ENCODE assay signal across 28 cellular contexts in the genomic region with DNA sequence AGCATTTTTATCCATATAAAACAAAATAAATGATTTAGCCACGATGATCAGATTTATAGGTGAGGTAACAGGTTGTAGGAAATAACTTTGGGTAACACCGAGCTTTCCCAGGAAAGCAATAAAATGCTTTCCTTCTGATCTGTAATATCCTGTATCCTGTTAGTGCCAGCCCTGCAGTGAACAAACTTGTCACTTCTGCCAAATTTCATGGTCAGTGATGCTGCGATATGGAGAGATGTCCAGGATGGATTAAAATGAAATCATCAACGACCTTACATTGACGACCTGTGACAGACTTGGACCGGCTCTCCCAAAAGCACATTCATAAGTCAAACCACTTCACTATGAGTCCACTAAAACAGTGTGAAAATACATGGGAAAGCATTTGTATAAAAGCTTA.
"Had no signal": no experiment of that assay in that cellular context is flagged by ENCODE, and none has a peak within 500 bp of the region (broad histone marks: within the 10 kb centered on the region; RNA-seq: fewer than 3 reads in every experiment).

No MANE protein-coding gene starts in this region.

- ATAC-seq: stimulated activated effector memory CD8-positive, alpha-beta T cell treated with anti-CD3 and anti-CD28 coated beads, Interleukin-12 subunit alpha, Interleukin-12 subunit beta, amount 100 ng/mL, for 72 hours; stimulated activated memory B cell treated with anti-CD40 and anti-IgM and Interleukin-4, amounts not matched to agents 10 μg/mL and 1 μg/mL and 100 μg/mL, for 72 hours; stimulated activated naive B cell treated with anti-CD40 and anti-IgM and Interleukin-4, amounts not matched to agents 10 μg/mL and 1 μg/mL and 100 μg/mL, for 72 hours; stimulated activated naive CD8-positive, alpha-beta T cell treated with anti-CD3 and anti-CD28 coated beads, Interleukin-15, amount 100 ng/mL, for 72 hours; stimulated activated naive CD8-positive, alpha-beta T cell treated with anti-CD3 and anti-CD28 coated beads, Interleukin-15, Interleukin-2, amounts not matched to agents 100 U/mL and 50 U/mL, for 24 hours; upper lobe of right lung had no signal

- H3K9me3 ChIP-seq: stomach, testis, thoracic aorta, thyroid gland, tibial artery, tibial nerve, transverse colon, upper lobe of left lung, upper lobe of right lung, uterus, vagina had no signal

- DNase-seq: stimulated activated CD4-positive, alpha-beta T cell treated with anti-CD3 and anti-CD28 coated beads, Interleukin-2, amount 100 ng/mL, for 48 hours; stimulated activated CD4-positive, alpha-beta T cell treated with anti-CD3 and anti-CD28 coated beads, Interleukin-4, amount 100 ng/mL, for 1 hour; stimulated activated CD4-positive, alpha-beta T cell treated with anti-CD3 and anti-CD28 coated beads, Interleukin-4, amount 100 ng/mL, for 24 hours; stimulated activated CD4-positive, alpha-beta T cell treated with anti-CD3 and anti-CD28 coated beads, Interleukin-4, amount 100 ng/mL, for 4 hours; stimulated activated CD8-positive, alpha-beta memory T cell treated with anti-CD3 and anti-CD28 coated beads, Interleukin-4, amount 100 ng/mL, for 48 hours; stimulated activated naive B cell treated with anti-CD40 and anti-IgM and Interleukin-4, amounts not matched to agents 10 μg/mL and 1 μg/mL and 100 μg/mL, for 72 hours; stimulated activated naive CD4-positive, alpha-beta T cell; stimulated activated naive CD4-positive, alpha-beta T cell treated with Interleukin-2 at 50 U/mL for 16 hours; stimulated activated naive CD8-positive, alpha-beta T cell treated with anti-CD3 and anti-CD28 coated beads, Interleukin-15, amount 100 ng/mL, for 72 hours; stimulated activated naive CD8-positive, alpha-beta T cell treated with anti-CD3 and anti-CD28 coated beads, Interleukin-15, Interleukin-2, amounts not matched to agents 100 U/mL and 50 U/mL, for 24 hours; stomach; substantia nigra; testis; thyroid gland; tibial artery; transverse colon; trophoblast cell; upper lobe of left lung; upper lobe of right lung; uterus had no signal

- H3K4me3 Mint-ChIP-seq: stimulated activated effector memory CD8-positive, alpha-beta T cell treated with anti-CD3 and anti-CD28 coated beads, Interleukin-12 subunit alpha, Interleukin-12 subunit beta, amount 100 ng/mL, for 72 hours; stimulated activated memory B cell treated with anti-CD40 and anti-IgM and Interleukin-4, amounts not matched to agents 10 μg/mL and 1 μg/mL and 100 μg/mL, for 72 hours; stimulated activated naive B cell treated with anti-CD40 and anti-IgM and Interleukin-4, amounts not matched to agents 10 μg/mL and 1 μg/mL and 100 μg/mL, for 72 hours; stimulated activated naive CD8-positive, alpha-beta T cell treated with anti-CD3 and anti-CD28 coated beads, Interleukin-15, amount 100 ng/mL, for 72 hours; stimulated activated naive CD8-positive, alpha-beta T cell treated with anti-CD3 and anti-CD28 coated beads, Interleukin-15, Interleukin-2, amounts not matched to agents 100 ng/mL and 50 ng/mL, for 24 hours; type B pancreatic cell had no signal

- H3K36me3 Mint-ChIP-seq: stimulated activated effector memory CD8-positive, alpha-beta T cell treated with anti-CD3 and anti-CD28 coated beads, Interleukin-12 subunit alpha, Interleukin-12 subunit beta, amount 100 ng/mL, for 72 hours; stimulated activated memory B cell treated with anti-CD40 and anti-IgM and Interleukin-4, amounts not matched to agents 10 μg/mL and 1 μg/mL and 100 μg/mL, for 72 hours; stimulated activated naive B cell treated with anti-CD40 and anti-IgM and Interleukin-4, amounts not matched to agents 10 μg/mL and 1 μg/mL and 100 μg/mL, for 72 hours; type B pancreatic cell had no signal

- H3K27ac ChIP-seq: stomach, testis, thoracic aorta, thyroid gland, tibial artery, tibial nerve, transverse colon, upper lobe of left lung, upper lobe of right lung, uterus, vagina had no signal

- FAIRE-seq: urothelium cell line had no signal

- H3K4me1 Mint-ChIP-seq: stimulated activated effector memory CD8-positive, alpha-beta T cell treated with anti-CD3 and anti-CD28 coated beads, Interleukin-12 subunit alpha, Interleukin-12 subunit beta, amount 100 ng/mL, for 72 hours; stimulated activated memory B cell treated with anti-CD40 and anti-IgM and Interleukin-4, amounts not matched to agents 10 μg/mL and 1 μg/mL and 100 μg/mL, for 72 hours; stimulated activated naive B cell treated with anti-CD40 and anti-IgM and Interleukin-4, amounts not matched to agents 10 μg/mL and 1 μg/mL and 100 μg/mL, for 72 hours; stimulated activated naive CD8-positive, alpha-beta T cell treated with anti-CD3 and anti-CD28 coated beads, Interleukin-15, amount 100 ng/mL, for 72 hours had no signal

- H3K9me3 Mint-ChIP-seq: stimulated activated naive CD8-positive, alpha-beta T cell treated with anti-CD3 and anti-CD28 coated beads, Interleukin-15, amount 100 ng/mL, for 72 hours; stimulated activated naive CD8-positive, alpha-beta T cell treated with anti-CD3 and anti-CD28 coated beads, Interleukin-15, Interleukin-2, amounts not matched to agents 100 ng/mL and 50 ng/mL, for 24 hours; type B pancreatic cell had no signal

- H3K4me1 ChIP-seq: stomach, testis, thyroid gland, tibial artery, tibial nerve, transverse colon, upper lobe of left lung, upper lobe of right lung, uterus, vagina had no signal

- H3K27me3 ChIP-seq: stomach, testis, thyroid gland, tibial artery, tibial nerve, transverse colon, upper lobe of left lung, upper lobe of right lung, uterus, vagina had no signal

- H3K4me3 ChIP-seq: stomach, testis, thoracic aorta, thyroid gland, tibial artery, tibial nerve, transverse colon, upper lobe of left lung, upper lobe of right lung, uterus, vagina had no signal

- H3K36me3 ChIP-seq: stomach, thoracic aorta, thyroid gland, tibial artery, tibial nerve, transverse colon, upper lobe of left lung, upper lobe of right lung, uterus, vagina had no signal

- H3K27me3 Mint-ChIP-seq: stimulated activated memory B cell treated with anti-CD40 and anti-IgM and Interleukin-4, amounts not matched to agents 10 μg/mL and 1 μg/mL and 100 μg/mL, for 72 hours; stimulated activated naive B cell treated with anti-CD40 and anti-IgM and Interleukin-4, amounts not matched to agents 10 μg/mL and 1 μg/mL and 100 μg/mL, for 72 hours; stimulated activated naive CD8-positive, alpha-beta T cell treated with anti-CD3 and anti-CD28 coated beads, Interleukin-15, Interleukin-2, amounts not matched to agents 100 ng/mL and 50 ng/mL, for 24 hours; type B pancreatic cell had no signal

- H3K27ac Mint-ChIP-seq: stimulated activated effector memory CD8-positive, alpha-beta T cell treated with anti-CD3 and anti-CD28 coated beads, Interleukin-12 subunit alpha, Interleukin-12 subunit beta, amount 100 ng/mL, for 72 hours; stimulated activated memory B cell treated with anti-CD40 and anti-IgM and Interleukin-4, amounts not matched to agents 10 μg/mL and 1 μg/mL and 100 μg/mL, for 72 hours; stimulated activated naive B cell treated with anti-CD40 and anti-IgM and Interleukin-4, amounts not matched to agents 10 μg/mL and 1 μg/mL and 100 μg/mL, for 72 hours; stimulated activated naive CD8-positive, alpha-beta T cell treated with anti-CD3 and anti-CD28 coated beads, Interleukin-15, amount 100 ng/mL, for 72 hours; stimulated activated naive CD8-positive, alpha-beta T cell treated with anti-CD3 and anti-CD28 coated beads, Interleukin-15, Interleukin-2, amounts not matched to agents 100 ng/mL and 50 ng/mL, for 24 hours; type B pancreatic cell had no signal
